Comparison of ENCODE assay signal across 21 cellular contexts in the genomic region with DNA sequence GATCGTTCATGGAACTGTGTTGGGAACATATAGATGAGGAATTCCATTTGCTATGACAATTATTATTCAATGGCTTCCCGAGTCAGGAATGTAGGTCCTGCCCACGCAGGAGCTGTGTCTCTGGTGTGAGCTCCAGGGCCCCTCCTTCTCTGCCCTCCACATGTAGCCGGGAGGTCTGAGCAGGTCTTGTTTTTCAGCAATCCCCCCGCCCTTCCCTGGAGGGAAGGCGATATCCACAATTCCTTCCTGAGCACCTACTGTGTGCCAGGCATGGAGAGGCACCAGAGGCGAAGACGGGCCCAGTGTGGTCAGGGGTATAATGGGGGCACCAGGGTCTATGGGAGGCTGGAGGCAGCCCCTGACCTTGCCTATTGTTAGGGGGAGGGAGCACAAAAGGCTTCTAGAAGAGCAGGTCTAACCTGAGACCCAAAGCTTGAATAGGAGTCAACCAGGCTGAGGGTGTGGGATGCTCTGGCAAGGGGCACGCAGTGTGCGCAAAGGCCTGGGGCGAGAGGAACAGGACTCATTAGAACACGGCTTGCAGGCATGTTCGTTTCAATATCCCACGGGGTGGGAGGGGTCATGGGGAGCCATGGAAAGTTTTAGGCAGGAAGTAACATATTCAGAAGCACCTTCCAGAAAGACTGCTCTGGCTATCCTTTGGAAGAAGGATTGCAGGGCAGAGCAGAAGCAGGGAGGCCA.
A peak's percentile ranks its signal among the peaks of the same experiment; 100 is the strongest.
DNase-seq lines count a peak whose midpoint lies in the region; ATAC-seq and TF ChIP-seq lines count a peak whose summit lies in the region.
"Had no signal": no experiment of that assay in that cellular context is flagged by ENCODE, and none has a peak within 500 bp of the region (broad histone marks: within the 10 kb centered on the region; RNA-seq: fewer than 3 reads in every experiment).

No MANE protein-coding gene starts in this region.

- TF ChIP-seq CTCF in mesothelial cell of epicardium (IDR thresholded peaks at IDR 0.05; ENCODE audit: unreplicated experiment) = no peak
- no peak for TF ChIP-seq CTCF in suprapubic skin (IDR thresholded peaks at IDR 0.05)

- H3K27me3 ChIP-seq in GM23248 (replicated peaks; ENCODE audit: insufficient read depth) (no peaks in the 10 kb centered on the region), suprapubic skin (no peaks in the 10 kb centered on the region)
- H3K27me3 ChIP-seq: body of pancreas, heart left ventricle had no signal

- H3K4me3 Mint-ChIP-seq in T-helper 17 cell (peak overlapping the region; percentile 67), mesothelial cell of epicardium (no peak overlapping the region)
- H3K4me3 Mint-ChIP-seq: activated naive CD8-positive, alpha-beta T cell treated with anti-CD3 and anti-CD28 coated beads, Interleukin-2, amount 10 ng/mL, durations not matched to agents 7 days and 5 days had no signal

- no peak overlapping the region for H3K27ac ChIP-seq in GM23248
- peak overlapping the region; percentile 16 for H3K27ac ChIP-seq in suprapubic skin
- H3K27ac ChIP-seq: HL-60, thoracic aorta had no signal

- no peaks in the 10 kb centered on the region for H3K27me3 Mint-ChIP-seq in T-helper 17 cell
- no peaks in the 10 kb centered on the region for H3K27me3 Mint-ChIP-seq in mesothelial cell of epicardium (ENCODE audit: low read depth)
- H3K27me3 Mint-ChIP-seq: activated naive CD8-positive, alpha-beta T cell treated with anti-CD3 and anti-CD28 coated beads, Interleukin-2, amount 10 ng/mL, durations not matched to agents 7 days and 5 days; CD8-positive, alpha-beta memory T cell had no signal

- no peak for TF ChIP-seq EP300 in suprapubic skin (IDR thresholded peaks at IDR 0.05)

- ATAC-seq in T-helper 17 cell (no peak), HG02642 (IDR thresholded peaks at IDR 0.05; ENCODE audit: poor library complexity, unreplicated experiment) (no peak), HG03139 (IDR thresholded peaks at IDR 0.05; ENCODE audit: unreplicated experiment) (no peak)
- ATAC-seq: body of pancreas, heart left ventricle, mucosa of descending colon had no signal

- H3F3A ChIP-seq in GM23248 (ENCODE audit: insufficient read depth) = no peaks in the 10 kb centered on the region; the same call in 1 of the 2 replicates

- H3K4me1 Mint-ChIP-seq in T-helper 17 cell (peaks cover 23% of the 10 kb centered on the region), mesothelial cell of epicardium (peaks cover 56% of the 10 kb centered on the region)
- H3K4me1 Mint-ChIP-seq: IgD-negative memory B cell had no signal

- H3K9me2 ChIP-seq in GM23248 (ENCODE audit: insufficient read depth) = no peaks in the 10 kb centered on the region

- no peak overlapping the region for H3K4me2 ChIP-seq in GM23248 (ENCODE audit: unreplicated experiment)

- no peak overlapping the region for H3K4me3 ChIP-seq in GM23248
- H3K4me3 ChIP-seq in suprapubic skin = no peak overlapping the region
- H3K4me3 ChIP-seq: body of pancreas, HAP-1, heart left ventricle, mucosa of descending colon, thoracic aorta had no signal

- no peaks in the 10 kb centered on the region for H4K20me1 ChIP-seq in GM23248 (ENCODE audit: insufficient read depth)

- H3K9me3 Mint-ChIP-seq in mesothelial cell of epicardium = no peaks in the 10 kb centered on the region
- H3K9me3 Mint-ChIP-seq: CD8-positive, alpha-beta memory T cell had no signal

- no peaks in the 10 kb centered on the region for H3K36me3 Mint-ChIP-seq in T-helper 17 cell (ENCODE audit: low read depth)
- H3K36me3 Mint-ChIP-seq in mesothelial cell of epicardium = no peaks in the 10 kb centered on the region
- H3K36me3 Mint-ChIP-seq: activated naive CD8-positive, alpha-beta T cell treated with anti-CD3 and anti-CD28 coated beads, Interleukin-2, amount 10 ng/mL, durations not matched to agents 7 days and 5 days; CD8-positive, alpha-beta memory T cell had no signal

- H3K4me1 ChIP-seq in GM23248 (ENCODE audit: insufficient read depth) = peaks cover 33% of the 10 kb centered on the region
- peaks cover 36% of the 10 kb centered on the region for H3K4me1 ChIP-seq in suprapubic skin

- in situ Hi-C loops in GM23248 (cut with MboI) = no loop called here

- H3K36me3 ChIP-seq in GM23248 (ENCODE audit: low read depth) = no peaks in the 10 kb centered on the region
- H3K36me3 ChIP-seq in suprapubic skin = no peaks in the 10 kb centered on the region
- H3K36me3 ChIP-seq: HAP-1, heart left ventricle, thoracic aorta had no signal

- H3K9ac ChIP-seq in GM23248 = no peak overlapping the region

- peak; percentile 52 for DNase-seq in GM23248
- no peak for DNase-seq in T-helper 17 cell
- no peak for DNase-seq in mesothelial cell of epicardium (ENCODE audit: low spot score in 2 of 2, unreplicated experiment in 2 of 2)
- no peak for DNase-seq in suprapubic skin (ENCODE audit: low spot score in 2 of 2)
- DNase-seq in HuH-7 (ENCODE audit: low spot score) = no peak
- DNase-seq in activated gamma-delta T cell treated with Interleukin-2 at 50 U/mL for 16 hours = no peak
- DNase-seq: activated naive CD8-positive, alpha-beta T cell treated with anti-CD3 and anti-CD28 coated beads, Interleukin-2, amount 10 ng/mL, durations not matched to agents 7 days and 5 days; body of pancreas; CD8-positive, alpha-beta memory T cell; DMS53; MM.1S; NCI-H146; NCI-H748 treated with DMSO at 0.1 percent for 48 hours had no signal

- H3K9me3 ChIP-seq in GM23248 (ENCODE audit: low read depth) (no peaks in the 10 kb centered on the region), T-helper 17 cell (ENCODE audit: control insufficient read depth, low read length, poor library complexity, severe bottlenecking) (no peaks in the 10 kb centered on the region), suprapubic skin (no peaks in the 10 kb centered on the region)
- H3K9me3 ChIP-seq: body of pancreas, HAP-1, heart left ventricle, mucosa of descending colon, thoracic aorta had no signal

- TF ChIP-seq POLR2A in suprapubic skin (IDR thresholded peaks at IDR 0.05) = no peak

- no peak overlapping the region for H2AFZ ChIP-seq in GM23248

- 67 to 68% methylated on average over 13 to 14 of the region's 14 CpGs for WGBS in GM23248 (ENCODE audit: low coverage in 1 of 2, low lambda C conversion rate in 2 of 2, missing lambda C conversion rate in 2 of 2), 2 experiments
- WGBS in suprapubic skin = 43% methylated on average over 14 of the region's 14 CpGs

- H3K27ac Mint-ChIP-seq in T-helper 17 cell (peak overlapping the region; percentile 37), mesothelial cell of epicardium (peak overlapping the region; percentile 77)
- H3K27ac Mint-ChIP-seq: activated naive CD8-positive, alpha-beta T cell treated with anti-CD3 and anti-CD28 coated beads, Interleukin-2, amount 10 ng/mL, durations not matched to agents 7 days and 5 days had no signal

- H3K79me2 ChIP-seq in GM23248 (ENCODE audit: insufficient read depth) = no peaks in the 10 kb centered on the region
